In genomic region chr6:26124550-26125014, GRCh38 we compare ENCODE assay signal across 8 cellular contexts. TPM values are rescaled to one million over a fixed set of nuclear protein-coding genes. Genes with fewer than 3 reads are reported as not detected.
A peak's percentile ranks its signal among the peaks of the same experiment; 100 is the strongest.
DNase-seq lines count a peak whose midpoint lies in the region; ATAC-seq, FAIRE-seq and TF ChIP-seq lines count a peak whose summit lies in the region.

No MANE protein-coding gene starts in this region.

- H3K4me1 ChIP-seq in kidney (ENCODE audit: control insufficient read depth in 1 of 2, insufficient read depth in 1 of 2, low read depth in 1 of 2, low read length in 2 of 2): peaks cover 5 to 7% of the 10 kb centered on the region in 2 donors
- peaks cover 31% of the 10 kb centered on the region for H3K4me1 ChIP-seq in suprapubic skin

- H3K9me3 ChIP-seq in kidney (ENCODE audit: control insufficient read depth in 1 of 2, low read length in 2 of 2): no peaks in the 10 kb centered on the region
- H3K9me3 ChIP-seq in suprapubic skin: no peaks in the 10 kb centered on the region

- H3K27ac ChIP-seq in kidney (ENCODE audit: low read depth in 2 of 2, low read length in 2 of 2) (peak overlapping the region; percentile 93 to 96), suprapubic skin (peak overlapping the region; percentile 96)

- FAIRE-seq in GM19239 (lab: Jason Lieb, UNC): peak; percentile 68
- no peak for FAIRE-seq in kidney (lab: Jason Lieb, UNC)

- peak overlapping the region; percentile 98 for H3K4me3 ChIP-seq in astrocyte of the cerebellum (ENCODE audit: low read depth, low read length)
- H3K4me3 ChIP-seq in kidney (ENCODE audit: low read length in 2 of 2): peak overlapping the region; percentile 96 to 100
- peak overlapping the region; percentile 91 for H3K4me3 ChIP-seq in suprapubic skin

- no peak for TF ChIP-seq CTCF in astrocyte of the cerebellum (IDR thresholded peaks at IDR 0.05; ENCODE audit: low read depth, low read length, missing control alignments)
- TF ChIP-seq CTCF in kidney (IDR thresholded peaks at IDR 0.05; ENCODE audit: borderline replicate concordance, extremely low read depth, insufficient read depth): no peak
- no peak for TF ChIP-seq CTCF in suprapubic skin (IDR thresholded peaks at IDR 0.05)

- peak overlapping the region; percentile 99 to 100 for H3K9ac ChIP-seq in kidney (ENCODE audit: low read length in 2 of 2)

- ATAC-seq in GM18520 (IDR thresholded peaks at IDR 0.05; ENCODE audit: unreplicated experiment) (no peak), HG02798 (IDR thresholded peaks at IDR 0.05; ENCODE audit: poor library complexity, unreplicated experiment) (no peak)

- H3K27me3 ChIP-seq in suprapubic skin: no peaks in the 10 kb centered on the region

- intact Hi-C loops in kidney (cut with DNase I): no loop called here

- DNase-seq in GM19239 (ENCODE audit: insufficient read length, low spot score): no peak
- peak; percentile 66 for DNase-seq in NCI-H1105 treated with DMSO at 0.1 percent for 48 hours (lab: John Stamatoyannopoulos, UW)
- DNase-seq in astrocyte of the cerebellum (ENCODE audit: low read depth): no peak
- DNase-seq in kidney: no peak
- no peak for DNase-seq in suprapubic skin (ENCODE audit: low spot score in 2 of 2)
- no peak for DNase-seq in DMS 273 (lab: John Stamatoyannopoulos, UW; ENCODE audit: unreplicated experiment)

- WGBS in suprapubic skin: under 1% methylated on average over 11 of the region's 15 CpGs

- H3K36me3 ChIP-seq in kidney (ENCODE audit: control insufficient read depth in 1 of 2, insufficient read depth in 2 of 2, low read length in 2 of 2) (no peaks in the 10 kb centered on the region), suprapubic skin (peaks cover 3% of the 10 kb centered on the region)

- in situ Hi-C loops in astrocyte of the cerebellum (cut with HindIII; ENCODE audit: low sequenced_read_pairs): no loop called here

- TF ChIP-seq EP300 in suprapubic skin (IDR thresholded peaks at IDR 0.05): no peak

- TF ChIP-seq POLR2A in suprapubic skin (IDR thresholded peaks at IDR 0.05): no peak

RNA-seq across cellular contexts. Expression of gene HFE, which starts 37.4 kb away (rescaled TPM):
- 10.6 TPM for total RNA-seq in kidney
- 6.3 TPM for polyA plus RNA-seq in kidney (ENCODE audit: insufficient read depth, low read depth, low replicate concordance)
- 1 to 10 TPM; 2.1 to 4.2 (median 3.6) TPM for total RNA-seq in suprapubic skin
